Comparison of ENCODE assay signal across 9 cellular contexts in the genomic region with DNA sequence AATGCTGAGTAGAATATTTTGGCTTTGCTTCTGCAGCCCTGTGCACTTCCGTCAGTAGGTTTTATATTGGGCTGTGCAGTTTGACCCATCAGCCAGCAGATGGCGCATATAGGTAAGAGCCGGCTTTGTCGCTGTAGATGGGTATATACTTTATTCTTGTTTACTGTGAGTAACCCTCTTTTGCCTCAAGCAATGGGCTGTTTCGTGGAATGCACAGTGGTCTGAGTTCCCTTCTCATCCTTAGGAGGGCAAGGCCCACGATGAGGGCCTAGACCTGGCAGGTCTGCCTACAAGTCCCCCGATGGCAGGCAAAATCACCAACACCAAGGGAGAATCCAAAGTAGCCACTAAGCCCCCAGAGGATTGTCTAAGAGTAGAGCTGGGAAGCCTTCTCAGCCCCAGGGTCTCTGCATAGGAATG.
DNase-seq lines count a peak whose midpoint lies in the region; ATAC-seq, FAIRE-seq and TF ChIP-seq lines count a peak whose summit lies in the region.
"Had no signal": no experiment of that assay in that cellular context is flagged by ENCODE, and none has a peak within 500 bp of the region (broad histone marks: within the 10 kb centered on the region; RNA-seq: fewer than 3 reads in every experiment).

No MANE protein-coding gene starts in this region.

- H3K4me2 ChIP-seq in DND-41 (ENCODE audit: insufficient read depth, low read length) = no peak overlapping the region

- FAIRE-seq in pancreas (lab: Jason Lieb, UNC) = no peak

- no peaks in the 10 kb centered on the region for H3K36me3 Mint-ChIP-seq in CD4-positive, alpha-beta T cell (ENCODE audit: low read depth)

- H3K27ac ChIP-seq in DND-41 (ENCODE audit: low read length) (no peak overlapping the region), pancreas (no peak overlapping the region)
- H3K27ac ChIP-seq in CD4-positive, alpha-beta T cell (ENCODE audit: low read depth, low read length) = no peak overlapping the region

- H3K4me1 Mint-ChIP-seq in CD4-positive, alpha-beta T cell (ENCODE audit: low read depth) = no peaks in the 10 kb centered on the region

- peaks cover 2% of the 10 kb centered on the region for H3K9me3 Mint-ChIP-seq in CD4-positive, alpha-beta T cell
- H3K9me3 Mint-ChIP-seq: stimulated activated naive CD8-positive, alpha-beta T cell treated with anti-CD3 and anti-CD28 coated beads, Interleukin-15, Interleukin-2, amounts not matched to agents 100 ng/mL and 50 ng/mL, for 24 hours had no signal

- H3K9me3 ChIP-seq in DND-41 (ENCODE audit: insufficient read depth, low read length, severe bottlenecking) (no peaks in the 10 kb centered on the region), pancreas (no peaks in the 10 kb centered on the region)
- H3K9me3 ChIP-seq in CD4-positive, alpha-beta T cell (ENCODE audit: control insufficient read depth, low read length) = no peaks in the 10 kb centered on the region

- intact Hi-C loops in pancreas (cut with DNase I) = no loop called here
- intact Hi-C loops in CD4-positive, alpha-beta T cell (cut with DNase I, micrococcal nuclease) = no loop called here

- ATAC-seq in DND-41 (ENCODE audit: insufficient read depth, low read depth) (peak; percentile 96), GM19043 (IDR thresholded peaks at IDR 0.05; ENCODE audit: low read depth, unreplicated experiment) (peak; percentile 96), HG03064 (IDR thresholded peaks at IDR 0.05; ENCODE audit: low read depth, unreplicated experiment) (peak; percentile 98), pancreas (peak; percentile 86 to 95 (median 93))
- no peak for ATAC-seq in CD4-positive, alpha-beta T cell (ENCODE audit: poor library complexity)

- no peak overlapping the region for H3K27ac Mint-ChIP-seq in CD4-positive, alpha-beta T cell
- H3K27ac Mint-ChIP-seq: stimulated activated naive CD8-positive, alpha-beta T cell treated with anti-CD3 and anti-CD28 coated beads, Interleukin-15, Interleukin-2, amounts not matched to agents 100 ng/mL and 50 ng/mL, for 24 hours had no signal

- no peaks in the 10 kb centered on the region for H3K79me2 ChIP-seq in DND-41 (ENCODE audit: insufficient read depth, low read length)

- 14 to 16% methylated on average over 7 of the region's 7 CpGs for WGBS in pancreas, 2 donors

- no peaks in the 10 kb centered on the region for H4K20me1 ChIP-seq in DND-41 (ENCODE audit: insufficient read depth, low read length)

- no peak overlapping the region for H3K9ac ChIP-seq in DND-41 (ENCODE audit: low read depth, low read length)

- H3K4me1 ChIP-seq in DND-41 (ENCODE audit: insufficient read depth, low read length) = no peaks in the 10 kb centered on the region
- H3K4me1 ChIP-seq in pancreas = no peaks in the 10 kb centered on the region

- TF ChIP-seq CTCF in DND-41 (IDR thresholded peaks at IDR 0.05; ENCODE audit: borderline replicate concordance, extremely low read depth, low read length, poor library complexity, severe bottlenecking) (peak; percentile 94), pancreas (IDR thresholded peaks at IDR 0.05) (peak; percentile 60 to 87 (median 78))
- no peak for TF ChIP-seq CTCF in CD4-positive, alpha-beta T cell (IDR thresholded peaks at IDR 0.05)

- H3K4me3 Mint-ChIP-seq in CD4-positive, alpha-beta T cell = no peak overlapping the region
- H3K4me3 Mint-ChIP-seq: stimulated activated naive CD8-positive, alpha-beta T cell treated with anti-CD3 and anti-CD28 coated beads, Interleukin-15, Interleukin-2, amounts not matched to agents 100 ng/mL and 50 ng/mL, for 24 hours had no signal

- peak overlapping the region; percentile 60 for H2AFZ ChIP-seq in DND-41 (ENCODE audit: low read depth, low read length)

- DNase-seq in DND-41 = peak; percentile 57
- DNase-seq in NCI-H187 treated with DMSO at 0.1 percent for 48 hours (lab: John Stamatoyannopoulos, UW) = peak; percentile 27
- DNase-seq in T1000 (lab: John Stamatoyannopoulos, UW) = peak; percentile 9
- DNase-seq in fibroblast of peridontal ligament (ENCODE audit: extremely low read depth) = peak; percentile 12
- peak; percentile 25 to 61 (median 34) for DNase-seq in pancreas
- no peak for DNase-seq in CD4-positive, alpha-beta T cell

- no peaks in the 10 kb centered on the region for H3K36me3 ChIP-seq in DND-41 (ENCODE audit: insufficient read depth, low read length)
- H3K36me3 ChIP-seq in pancreas = no peaks in the 10 kb centered on the region

- no peaks in the 10 kb centered on the region for H3K27me3 Mint-ChIP-seq in CD4-positive, alpha-beta T cell
- H3K27me3 Mint-ChIP-seq: stimulated activated naive CD8-positive, alpha-beta T cell treated with anti-CD3 and anti-CD28 coated beads, Interleukin-15, Interleukin-2, amounts not matched to agents 100 ng/mL and 50 ng/mL, for 24 hours had no signal

- H3K4me3 ChIP-seq in DND-41 (ENCODE audit: low read depth in 1 of 2, low read length in 2 of 2) = no peak overlapping the region
- H3K4me3 ChIP-seq in pancreas = no peak overlapping the region

- H3K27me3 ChIP-seq in DND-41 (ENCODE audit: insufficient read depth, low read length, poor library complexity) (no peaks in the 10 kb centered on the region), pancreas (peaks cover 0 to 5% (median 0%) of the 10 kb centered on the region in 4 donors)
- H3K27me3 ChIP-seq in CD4-positive, alpha-beta T cell (ENCODE audit: control insufficient read depth, insufficient read depth, low read length) = no peaks in the 10 kb centered on the region

- POLR2A ChIA-PET in CD4-positive, alpha-beta T cell (lab: Charles Lee) = no interaction called here

- CTCF ChIA-PET in CD4-positive, alpha-beta T cell (lab: Charles Lee) = no interaction called here

Comparison
In these comparisons a context has a peak if more than half of its experiments do, and no peak if none do; other contexts are left out.
1. DNase-seq: peak in DND-41 (single experiment), NCI-H187 treated with DMSO at 0.1 percent for 48 hours (single experiment), T1000 (single experiment), fibroblast of peridontal ligament (single experiment) and pancreas (6 of 6); none in CD4-positive, alpha-beta T cell (0 of 10).